In the genomic region with DNA sequence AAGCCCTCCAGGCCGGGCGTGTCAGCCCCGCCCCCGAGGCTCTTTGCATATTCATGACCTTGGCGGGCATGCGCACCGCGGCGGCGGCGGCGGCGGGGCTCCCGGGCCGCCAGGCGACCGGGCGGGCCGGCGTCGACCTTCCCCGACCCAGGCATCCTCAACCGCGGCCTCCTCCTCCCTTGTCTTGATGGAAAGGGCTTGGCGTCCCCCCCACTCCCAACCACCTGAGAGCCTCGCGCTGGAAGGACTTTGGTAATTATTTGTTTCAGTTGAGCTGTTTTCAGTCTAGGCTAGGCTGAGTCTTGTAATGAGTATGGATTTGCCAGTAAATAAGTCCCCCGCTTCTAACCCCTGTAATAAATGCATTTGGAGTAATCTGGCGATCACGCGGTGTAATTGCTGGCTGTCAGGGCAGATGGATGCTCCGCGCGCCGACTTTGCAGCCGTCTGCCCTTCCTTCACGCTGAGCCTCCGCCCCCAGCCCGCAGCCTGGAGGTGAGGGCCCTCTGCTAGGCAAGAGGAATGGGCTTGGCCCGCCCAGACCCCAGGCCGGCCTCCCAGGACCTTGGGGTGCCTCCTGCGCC, we compare ENCODE assay signal across 9 cellular contexts. TPM values are rescaled to one million over a fixed set of nuclear protein-coding genes. Genes with fewer than 3 reads are reported as not detected.
DNase-seq lines count a peak whose midpoint lies in the region; ATAC-seq and TF ChIP-seq lines count a peak whose summit lies in the region.
"Had no signal": no experiment of that assay in that cellular context is flagged by ENCODE, and none has a peak within 500 bp of the region (broad histone marks: within the 10 kb centered on the region; RNA-seq: fewer than 3 reads in every experiment).

No MANE protein-coding gene starts in this region.

- no peaks in the 10 kb centered on the region for H3K9me3 Mint-ChIP-seq in activated T-cell treated with anti-CD3 and anti-CD28 coated beads, Interleukin-2, amount 50 U/mL, for 72 hours

- H3K36me3 ChIP-seq in trophoblast cell (ENCODE audit: control insufficient read depth in 1 of 2, insufficient read depth in 2 of 2, low read length in 2 of 2) (no peaks in the 10 kb centered on the region), transverse colon (no peaks in the 10 kb centered on the region)

- no peak overlapping the region for H4K8ac ChIP-seq in trophoblast cell (ENCODE audit: low read depth, low read length)

- no peak overlapping the region for H3K14ac ChIP-seq in trophoblast cell (ENCODE audit: low read length)

- H3K9ac ChIP-seq in trophoblast cell (ENCODE audit: low read length), result no peak overlapping the region

- H3K27me3 ChIP-seq in trophoblast cell (ENCODE audit: insufficient read depth, low read length) (peaks cover 17% of the 10 kb centered on the region), transverse colon (peaks cover 19% of the 10 kb centered on the region)

- peak overlapping the region; percentile 84 to 85 for H3K4me3 Mint-ChIP-seq in activated T-cell treated with anti-CD3 and anti-CD28 coated beads, Interleukin-2, amount 50 U/mL, for 72 hours

- H3K27me3 Mint-ChIP-seq in activated T-cell treated with anti-CD3 and anti-CD28 coated beads, Interleukin-2, amount 50 U/mL, for 72 hours (ENCODE audit: low read depth), result peaks cover 18% of the 10 kb centered on the region

- no peak overlapping the region for H4K12ac ChIP-seq in trophoblast cell (ENCODE audit: low read depth, low read length)

- no peaks in the 10 kb centered on the region for H3K79me1 ChIP-seq in trophoblast cell (ENCODE audit: low read length)

- H3K4ac ChIP-seq in trophoblast cell (ENCODE audit: low read depth, low read length), result no peak overlapping the region

- peak overlapping the region; percentile 29 for H3K4me3 ChIP-seq in GM12875 (ENCODE audit: low read depth, low read length)
- H3K4me3 ChIP-seq in trophoblast cell (ENCODE audit: low read depth, low read length), result no peak overlapping the region
- H3K4me3 ChIP-seq in transverse colon, result peak overlapping the region in 3 of 4 donors; percentile 15 to 39 (median 27)

- H3K4me2 ChIP-seq in trophoblast cell (ENCODE audit: low read length), result peak overlapping the region; percentile 65

- H3K4me1 Mint-ChIP-seq in activated T-cell treated with anti-CD3 and anti-CD28 coated beads, Interleukin-2, amount 50 U/mL, for 72 hours (ENCODE audit: low read depth), result peaks cover 17% of the 10 kb centered on the region

- intact Hi-C loops in transverse colon (cut with DNase I; ENCODE audit: low total_unique reads), result no loop called here

- ATAC-seq in activated T-cell treated with anti-CD3 and anti-CD28 coated beads, Interleukin-2, amount 50 U/mL, for 72 hours (replicated peaks in 1 of 2), result peak; percentile 87 to 89
- no peak for ATAC-seq in HG03520 (IDR thresholded peaks at IDR 0.05; ENCODE audit: unreplicated experiment)

- peaks cover 1% of the 10 kb centered on the region for H3K9me3 ChIP-seq in trophoblast cell (ENCODE audit: insufficient read depth, low read depth, low read length)
- no peaks in the 10 kb centered on the region for H3K9me3 ChIP-seq in transverse colon

- no CpG with 5 or more reads among the region's 42 CpGs for WGBS in trophoblast cell (ENCODE audit: extremely low coverage, insufficient coverage, insufficient read length)
- WGBS in transverse colon (ENCODE audit: low coverage in 1 of 2), 2 donors, result 10% methylated on average over 40 of the region's 42 CpGs; no CpG with 5 or more reads in 1 of the 2 donors

- H3K4me1 ChIP-seq in trophoblast cell (ENCODE audit: control insufficient read depth in 1 of 2, insufficient read depth in 2 of 2, low read length in 2 of 2) (peaks cover 0 to 4% of the 10 kb centered on the region in 2 experiments), transverse colon (peaks cover 0 to 14% (median 10%) of the 10 kb centered on the region in 4 donors)

- H2AFZ ChIP-seq in trophoblast cell (ENCODE audit: insufficient read depth, low read length, poor library complexity), result no peak overlapping the region

- no peaks in the 10 kb centered on the region for H3K36me3 Mint-ChIP-seq in activated T-cell treated with anti-CD3 and anti-CD28 coated beads, Interleukin-2, amount 50 U/mL, for 72 hours (ENCODE audit: insufficient read depth in 2 of 2)

- DNase-seq in NCI-H226 (peak; percentile 25), germinal center (ENCODE audit: low spot score) (peak; percentile 91), trophoblast cell (peak; percentile 4 to 46), transverse colon (peak; percentile 29), mucosa of gallbladder (ENCODE audit: low spot score) (no peak)
- DNase-seq in activated T-cell treated with anti-CD3 and anti-CD28 coated beads, Interleukin-2, amount 50 U/mL, for 72 hours, result peak; percentile 75 to 76

- no peak overlapping the region for H2AK5ac ChIP-seq in trophoblast cell (ENCODE audit: low read length)

- no peak overlapping the region for H2BK5ac ChIP-seq in trophoblast cell (ENCODE audit: low read depth, low read length, poor library complexity)

- no peak overlapping the region for H3K18ac ChIP-seq in trophoblast cell (ENCODE audit: low read length)

- H3K23ac ChIP-seq in trophoblast cell (ENCODE audit: low read length), result no peak overlapping the region

- TF ChIP-seq POLR2A in transverse colon (IDR thresholded peaks at IDR 0.05), result no peak

- TF ChIP-seq CTCF in GM12875 (IDR thresholded peaks at IDR 0.05; ENCODE audit: borderline replicate concordance, insufficient read depth, low read depth, low read length) (no peak), transverse colon (IDR thresholded peaks at IDR 0.05) (no peak)

- H4K91ac ChIP-seq in trophoblast cell (ENCODE audit: low read depth, low read length), result no peak overlapping the region

- in situ Hi-C loops in transverse colon (cut with MboI; ENCODE audit: low pct_ligation_motif_present in 1 of 4, low pct_unique_long_range_greater_than_20kb in 1 of 4, low sequenced_read_pairs in 3 of 4), result no loop called here

- no peak overlapping the region for H3K27ac Mint-ChIP-seq in activated T-cell treated with anti-CD3 and anti-CD28 coated beads, Interleukin-2, amount 50 U/mL, for 72 hours

- no peak overlapping the region for H2BK120ac ChIP-seq in trophoblast cell (ENCODE audit: insufficient read depth, low read length, poor library complexity)

- H3K27ac ChIP-seq in trophoblast cell (ENCODE audit: low read depth, low read length) (no peak overlapping the region), transverse colon (no peak overlapping the region)

- no peaks in the 10 kb centered on the region for H3K79me2 ChIP-seq in trophoblast cell (ENCODE audit: control insufficient read depth, insufficient read depth, low read length, poor library complexity)

- TF ChIP-seq EP300 in transverse colon (IDR thresholded peaks at IDR 0.05; ENCODE audit: low read depth), result no peak

- no peak overlapping the region for H2BK12ac ChIP-seq in trophoblast cell (ENCODE audit: low read length)

RNA-seq across cellular contexts. Expression of a gene that starts 25.2 kb away (rescaled TPM):
- total RNA-seq in activated T-cell treated with anti-CD3 and anti-CD28 coated beads, Interleukin-2, amount 50 U/mL, for 72 hours, result 1 to 10 TPM in 1 of 2 donors, under 1 TPM in 1; 0.19 to 1.4 TPM
- 0.03 TPM in 2 replicates for polyA plus RNA-seq in trophoblast cell (2013)
- 1 to 10 TPM in 2 of 4 donors, under 1 TPM in 2; 0.32 to 1.4 (median 0.90) TPM for total RNA-seq in transverse colon
- total RNA-seq in mucosa of gallbladder, result 3.8 TPM
- total RNA-seq: T-helper 1 cell treated with Interleukin-12 subunit alpha and Interleukin-12 subunit beta and Interleukin-4 antibody, amounts not matched to agents 30 ng/mL and 1 ng/mL, for 36 hours had no signal
